ENCODE assay signal across 30 cellular contexts in the genomic region with DNA sequence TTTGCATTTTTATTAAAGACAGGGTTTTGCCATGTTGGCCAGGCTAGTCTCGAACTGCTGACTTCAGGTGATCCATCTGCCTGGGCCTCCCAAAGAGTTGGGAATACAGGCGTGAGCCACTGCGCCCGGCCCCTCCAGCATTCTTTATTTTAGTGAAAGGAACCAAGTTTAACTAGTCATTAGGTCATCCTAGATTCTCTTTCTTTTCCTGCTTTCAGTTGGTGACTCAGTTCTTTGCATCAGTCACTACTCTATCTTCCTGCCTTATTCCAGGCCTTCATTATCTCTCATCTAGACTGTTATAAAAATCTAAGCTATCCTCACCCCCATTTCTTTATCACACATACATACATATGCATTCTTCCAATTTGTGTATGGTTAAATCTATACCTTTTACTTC.
"Had no signal": no experiment of that assay in that cellular context is flagged by ENCODE, and none has a peak within 500 bp of the region (broad histone marks: within the 10 kb centered on the region; RNA-seq: fewer than 3 reads in every experiment).

No MANE protein-coding gene starts in this region.

- H3K27me3 ChIP-seq: body of pancreas, cardiac muscle cell, pancreas, tibial artery had no signal

- H3K4me3 ChIP-seq: body of pancreas, cardiac muscle cell, coronary artery, heart right ventricle, left lung, lower lobe of right lung, pancreas, prostate gland, skin epidermis, tibial artery, upper lobe of right lung had no signal

- H3K4me1 ChIP-seq: body of pancreas, heart right ventricle, left lung, lower lobe of right lung, pancreas, prostate gland, tibial artery, upper lobe of right lung had no signal

- H3K27ac ChIP-seq: body of pancreas, cardiac muscle cell, coronary artery, heart right ventricle, left lung, lower lobe of right lung, pancreas, prostate gland, skin epidermis, tibial artery, upper lobe of right lung had no signal

- ATAC-seq: activated CD4-positive, alpha-beta T cell treated with anti-CD3 and anti-CD28 coated beads for 36 hours; activated CD8-positive, alpha-beta memory T cell treated with anti-CD3 and anti-CD28 coated beads, Interleukin-2, amount 10 ng/mL, durations not matched to agents 7 days and 5 days; activated CD8-positive, alpha-beta T cell treated with anti-CD3 and anti-CD28 coated beads, Interleukin-2, amount 10 ng/mL, durations not matched to agents 7 days and 5 days; activated naive CD8-positive, alpha-beta T cell treated with anti-CD3 and anti-CD28 coated beads, Interleukin-2, amount 50 U/mL, for 24 hours; body of pancreas; effector memory CD8-positive, alpha-beta T cell; heart right ventricle; left lung; lower lobe of right lung; naive thymus-derived CD8-positive, alpha-beta T cell; pancreas; sciatic nerve; stimulated activated memory B cell treated with anti-CD40 and anti-IgM and Interleukin-4, amounts not matched to agents 10 μg/mL and 1 μg/mL and 100 μg/mL, for 72 hours; stimulated activated naive CD8-positive, alpha-beta T cell treated with anti-CD3 and anti-CD28 coated beads, Interleukin-15, amount 100 ng/mL, for 72 hours; upper lobe of right lung had no signal

- H3K36me3 ChIP-seq: cardiac muscle cell, heart right ventricle, left lung, lower lobe of right lung, prostate gland, tibial artery, upper lobe of right lung had no signal

- H3K9me3 ChIP-seq: body of pancreas, heart right ventricle, left lung, lower lobe of right lung, pancreas, prostate gland, tibial artery, upper lobe of right lung had no signal

- DNase-seq: activated CD4-positive, alpha-beta T cell treated with anti-CD3 and anti-CD28 coated beads for 36 hours; activated CD4-positive, CD25-positive, alpha-beta regulatory T cell; activated CD8-positive, alpha-beta memory T cell treated with anti-CD3 and anti-CD28 coated beads, Interleukin-2, amount 10 ng/mL, durations not matched to agents 7 days and 5 days; activated CD8-positive, alpha-beta T cell treated with anti-CD3 and anti-CD28 coated beads, Interleukin-2, amount 10 ng/mL, durations not matched to agents 7 days and 5 days; activated naive CD8-positive, alpha-beta T cell treated with anti-CD3 and anti-CD28 coated beads, Interleukin-2, amount 50 U/mL, for 24 hours; activated T-cell treated with anti-CD3 and anti-CD28 coated beads, Interleukin-2, amount 50 U/mL, for 48 hours; amygdala; body of pancreas; cerebellar nuclear complex; effector memory CD8-positive, alpha-beta T cell; foreskin fibroblast; heart right ventricle; left lung; lower lobe of right lung; mesenchymal stem cell; naive thymus-derived CD8-positive, alpha-beta T cell; nucleus accumbens; pancreas; retina; stimulated activated CD4-positive, alpha-beta T cell treated with anti-CD3 and anti-CD28 coated beads, Interleukin-4, amount 100 ng/mL, for 24 hours; stimulated activated naive CD8-positive, alpha-beta T cell treated with anti-CD3 and anti-CD28 coated beads, Interleukin-15, amount 100 ng/mL, for 72 hours; T-helper 2 cell; tibial artery; upper lobe of right lung had no signal
